Comparison of ENCODE assay signal across 1 cellular context in the genomic region with DNA sequence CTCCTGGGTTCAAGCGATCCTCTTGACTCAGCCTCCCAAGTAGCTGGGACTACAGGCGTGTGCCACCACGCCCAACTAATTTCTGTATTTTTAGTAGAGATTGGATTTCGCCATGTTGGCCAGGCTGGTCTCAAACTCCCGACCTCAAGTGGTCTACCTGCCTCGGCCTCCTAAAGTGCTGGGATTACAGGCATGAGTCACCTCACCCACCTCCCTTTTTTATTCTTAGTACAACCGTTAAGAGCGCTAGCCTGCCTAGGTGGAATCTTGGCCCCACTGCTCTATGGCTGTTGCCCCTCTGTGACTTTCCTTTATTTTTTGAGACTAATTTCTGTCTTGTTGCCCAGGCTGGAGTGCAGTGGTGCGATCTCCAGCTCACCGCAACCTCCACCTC.
A peak's percentile ranks its signal among the peaks of the same experiment; 100 is the strongest.
TF ChIP-seq lines count a peak whose summit lies in the region.

No MANE protein-coding gene starts in this region.

TF ChIP-seq in HepG2, 621 proteins besides CTCF, POLR2A, EP300 and RAD21:
- TF ChIP-seq ZBTB33 (CRISPR knock-in tag; IDR thresholded peaks at IDR 0.05): peak; percentile 60
- 0 out of 2 replicates have a peak, but pooled peaks have one; percentile 49 for TF ChIP-seq ZNF770 (CRISPR knock-in tag; IDR thresholded peaks at IDR 0.05)
